ENCODE assay signal across 1 cellular context in the genomic region with DNA sequence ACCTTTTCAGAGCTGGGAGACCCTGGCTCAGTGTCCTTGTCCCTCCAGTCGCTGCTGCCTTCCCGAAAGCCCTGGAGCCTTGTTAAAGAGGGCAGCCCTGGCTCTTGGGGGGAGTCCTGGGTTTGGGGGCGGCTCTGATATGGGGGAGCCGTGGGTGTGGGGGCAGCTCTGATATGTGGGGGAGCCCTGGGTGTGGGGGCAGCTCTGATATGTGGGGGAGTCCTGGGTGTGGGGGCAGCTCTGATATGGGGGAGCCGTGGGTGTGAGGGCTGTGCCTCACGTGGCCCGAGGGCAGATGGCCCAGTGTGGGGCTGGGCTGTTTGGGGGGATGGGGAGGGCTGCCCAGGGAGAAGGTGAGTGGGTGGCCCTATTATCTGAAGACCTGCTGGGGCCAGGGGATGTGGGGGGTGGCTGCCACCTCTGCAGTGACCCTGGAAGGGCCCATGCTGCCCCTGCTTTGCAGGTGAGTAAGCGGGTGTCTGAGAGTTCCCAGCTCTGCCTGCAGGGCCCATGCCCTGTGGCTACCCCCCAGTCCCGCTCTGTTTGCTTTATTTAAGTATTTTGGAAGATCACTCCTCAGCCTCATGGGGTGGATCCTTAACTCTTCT.
TF ChIP-seq lines count a peak whose summit lies in the region.

No MANE protein-coding gene starts in this region.

TF ChIP-seq in GM12878, 131 proteins besides CTCF, POLR2A, EP300 and RAD21:
- TF ChIP-seq, protein P1, sequence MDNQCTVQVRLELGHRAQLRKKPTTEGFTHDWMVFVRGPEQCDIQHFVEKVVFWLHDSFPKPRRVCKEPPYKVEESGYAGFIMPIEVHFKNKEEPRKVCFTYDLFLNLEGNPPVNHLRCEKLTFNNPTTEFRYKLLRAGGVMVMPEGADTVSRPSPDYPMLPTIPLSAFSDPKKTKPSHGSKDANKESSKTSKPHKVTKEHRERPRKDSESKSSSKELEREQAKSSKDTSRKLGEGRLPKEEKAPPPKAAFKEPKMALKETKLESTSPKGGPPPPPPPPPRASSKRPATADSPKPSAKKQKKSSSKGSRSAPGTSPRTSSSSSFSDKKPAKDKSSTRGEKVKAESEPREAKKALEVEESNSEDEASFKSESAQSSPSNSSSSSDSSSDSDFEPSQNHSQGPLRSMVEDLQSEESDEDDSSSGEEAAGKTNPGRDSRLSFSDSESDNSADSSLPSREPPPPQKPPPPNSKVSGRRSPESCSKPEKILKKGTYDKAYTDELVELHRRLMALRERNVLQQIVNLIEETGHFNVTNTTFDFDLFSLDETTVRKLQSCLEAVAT (IDR thresholded peaks at IDR 0.05) = 0 out of 2 replicates have a peak, but pooled peaks have one; percentile 23
- peak in 1 of 2 experiments; percentile 10; a peak in 1 of 3 replicates for TF ChIP-seq EGR1 (IDR thresholded peaks at IDR 0.05; ENCODE audit: borderline replicate concordance in 1 of 2, low read depth in 2 of 2, low read length in 2 of 2)
- TF ChIP-seq SPI1 (IDR thresholded peaks at IDR 0.05; ENCODE audit: borderline replicate concordance, insufficient read depth, low read depth, low read length) = no peak
- TF ChIP-seq BHLHE40 (IDR thresholded peaks at IDR 0.05; ENCODE audit: borderline replicate concordance in 1 of 2, low read depth in 2 of 2, low read length in 1 of 2) = peak in 1 of 2 experiments; percentile 13; a peak in 1 of 4 replicates
- TF ChIP-seq RBBP5 (conservative IDR thresholded peaks at IDR 0.05) = no peak
